In the genomic region with DNA sequence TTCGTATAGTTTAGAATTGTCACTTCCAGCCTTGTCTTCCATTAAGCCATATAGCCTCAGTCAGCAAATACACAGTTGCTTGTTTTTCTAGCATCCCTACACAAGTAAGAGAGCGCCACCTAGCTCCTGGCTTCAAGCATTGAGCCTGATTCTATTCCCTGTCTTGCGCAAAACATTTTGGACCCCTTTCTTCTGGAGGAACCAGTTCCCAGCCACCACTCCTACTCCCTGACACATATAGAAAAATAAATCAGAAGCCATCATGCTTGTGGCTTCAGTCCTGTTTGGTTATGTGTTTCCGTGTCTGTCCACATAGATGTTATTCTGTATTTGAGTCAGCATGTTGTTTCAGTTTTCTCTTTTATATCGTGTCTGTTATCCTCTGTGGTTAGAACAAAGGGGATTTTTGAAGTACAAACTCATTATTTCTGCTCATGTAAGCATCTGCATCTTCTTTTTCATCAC, we compare ENCODE assay signal across 8 cellular contexts. TPM values are rescaled to one million over a fixed set of nuclear protein-coding genes. Genes with fewer than 3 reads are reported as not detected.
DNase-seq lines count a peak whose midpoint lies in the region; ATAC-seq lines count a peak whose summit lies in the region.

No MANE protein-coding gene starts in this region.

- ATAC-seq in GM21423 (IDR thresholded peaks at IDR 0.05; ENCODE audit: unreplicated experiment) (peak; percentile 94), HG03575 (IDR thresholded peaks at IDR 0.05; ENCODE audit: extremely low read depth, insufficient number of reproducible peaks, low FRiP score, unreplicated experiment) (peak; percentile 98), left cardiac atrium (peak; percentile 39 to 44)

- peak; percentile 49 for DNase-seq in GDM1 (lab: John Stamatoyannopoulos, UW)
- DNase-seq in RKO (ENCODE audit: low spot score): peak; percentile 73
- DNase-seq in activated naive CD4-positive, alpha-beta T cell treated with anti-CD3 and anti-CD28 coated beads, Interleukin-2, amount 50 U/mL, for 16 hours: peak; percentile 35
- peak; percentile 25 for DNase-seq in left cardiac atrium
- DNase-seq in stimulated activated CD4-positive, alpha-beta T cell treated with anti-CD3 and anti-CD28 coated beads, Interleukin-12 subunit alpha, Interleukin-12 subunit beta, amount 100 ng/mL, for 24 hours (ENCODE audit: low read depth in 2 of 2): peak; percentile 7 to 34
- no peak for DNase-seq in NCI-H1930 (lab: John Stamatoyannopoulos, UW)

- intact Hi-C loops in left cardiac atrium (cut with DNase I): loop anchor here in 1 of 2 donors (5.0 kb wide), 1 partner anchor 141 kb away; no protein-coding TSS in a partner anchor

RNA-seq across cellular contexts. Expression of gene GK, which starts 59.9 kb away (rescaled TPM):
- 1 to 10 TPM; 6.3 to 7.4 TPM for total RNA-seq in left cardiac atrium

Comparison
In these comparisons a context has a peak if more than half of its experiments do, and no peak if none do; other contexts are left out.
1. DNase-seq: peak in GDM1 (single experiment), RKO (single experiment), activated naive CD4-positive, alpha-beta T cell treated with anti-CD3 and anti-CD28 coated beads, Interleukin-2, amount 50 U/mL, for 16 hours (single experiment), left cardiac atrium (single experiment) and stimulated activated CD4-positive, alpha-beta T cell treated with anti-CD3 and anti-CD28 coated beads, Interleukin-12 subunit alpha, Interleukin-12 subunit beta, amount 100 ng/mL, for 24 hours (2 of 2); none in NCI-H1930 (0 of 2).
2. ATAC-seq: peak in every context shown above with its lines; median percentile 98 in HG03575; 94 in GM21423; 42 in left cardiac atrium.